ENCODE assay signal across 7 cellular contexts in the genomic region with DNA sequence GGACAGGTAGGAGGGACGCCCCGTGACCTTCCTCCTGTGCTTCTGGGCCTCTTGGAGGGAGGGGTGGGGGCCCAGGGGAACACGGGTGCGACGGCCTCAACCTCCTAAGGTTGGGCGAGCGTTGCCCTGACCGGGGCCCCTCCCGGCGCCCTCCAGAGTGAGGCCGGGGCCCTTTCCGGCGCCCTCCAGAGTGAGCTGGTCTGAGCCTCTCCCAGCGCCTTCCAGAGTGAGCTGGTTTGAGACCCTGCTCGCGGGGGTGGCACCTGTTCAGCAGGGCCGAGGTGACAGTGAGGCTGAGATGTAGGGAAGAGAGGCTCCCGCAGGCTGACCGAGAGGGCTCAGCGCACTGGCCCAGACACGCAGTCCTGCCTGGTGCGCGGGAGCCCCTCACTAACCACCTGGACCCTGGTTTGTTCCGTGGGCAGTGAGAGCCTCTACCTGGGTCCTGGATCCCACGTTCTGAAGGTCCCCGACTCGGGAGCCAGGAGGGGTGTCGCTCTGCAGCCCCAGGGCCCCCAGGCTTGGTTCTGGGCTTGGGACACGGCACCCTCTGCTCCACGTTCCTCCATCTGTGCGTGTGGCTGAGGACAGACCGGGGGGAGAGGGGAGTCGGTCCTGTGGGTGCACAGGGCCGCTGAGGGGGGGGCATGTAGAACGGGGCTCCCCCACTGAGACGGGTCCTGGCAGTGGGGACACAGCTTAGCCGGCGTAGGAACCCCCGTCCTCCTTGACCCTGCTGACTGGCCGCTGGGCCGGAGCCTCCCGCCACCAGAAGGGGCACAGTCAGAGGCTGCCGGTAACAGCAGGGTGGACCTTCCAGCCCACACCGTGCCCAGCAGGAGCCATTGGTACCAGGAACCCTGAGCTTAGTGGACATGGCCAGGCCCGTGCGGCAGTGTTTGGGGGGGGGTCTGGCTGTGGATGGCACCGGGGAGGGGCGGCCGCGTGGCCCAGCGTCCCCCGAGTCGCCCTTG.
DNase-seq lines count a peak whose midpoint lies in the region; ATAC-seq and TF ChIP-seq lines count a peak whose summit lies in the region.

No MANE protein-coding gene starts in this region.

- no peak overlapping the region for H3K4me2 ChIP-seq in MM.1S (ENCODE audit: low read depth, low read length)

- no peak for ATAC-seq in stimulated activated naive CD8-positive, alpha-beta T cell treated with anti-CD3 and anti-CD28 coated beads, Interleukin-15, amount 100 ng/mL, for 72 hours
- no peak for ATAC-seq in GM19035 (IDR thresholded peaks at IDR 0.05; ENCODE audit: unreplicated experiment)

- H3K4me3 ChIP-seq in HAP-1 = peak overlapping the region; percentile 81
- H3K4me3 ChIP-seq in adipocyte (ENCODE audit: low read length) = peak overlapping the region; percentile 94
- H3K4me3 ChIP-seq in MM.1S (ENCODE audit: low read length) = no peak overlapping the region

- 0 out of 2 replicates have a peak, but pooled peaks cover 5% of the 10 kb centered on the region for H3F3A ChIP-seq in MM.1S (ENCODE audit: insufficient read depth, low read length)

- H4K20me1 ChIP-seq in MM.1S (ENCODE audit: insufficient read depth, low read length) = no peaks in the 10 kb centered on the region

- H3K9me3 ChIP-seq in HAP-1 (no peaks in the 10 kb centered on the region), adipocyte (ENCODE audit: control insufficient read depth, low read length) (no peaks in the 10 kb centered on the region), MM.1S (replicated peaks; ENCODE audit: insufficient read depth, low read length) (no peaks in the 10 kb centered on the region)

- DNase-seq in HAP-1 (ENCODE audit: low spot score in 2 of 2) (peak in 1 of 2 experiments; percentile 38), adipocyte (ENCODE audit: low read depth) (peak; percentile 46), islet precursor cell (peak; percentile 56), MM.1S (no peak), NCI-H1417 treated with DMSO at 0.1 percent for 48 hours (lab: John Stamatoyannopoulos, UW) (no peak)
- no peak for DNase-seq in stimulated activated naive CD8-positive, alpha-beta T cell treated with anti-CD3 and anti-CD28 coated beads, Interleukin-15, amount 100 ng/mL, for 72 hours

- in situ Hi-C loops in HAP-1 (cut with MboI; ENCODE audit: low sequenced_read_pairs) = no loop called here

- no peak overlapping the region for H2AFZ ChIP-seq in MM.1S (ENCODE audit: low read length)

- H3K9me2 ChIP-seq in MM.1S (replicated peaks; ENCODE audit: insufficient read depth, low read length) = no peaks in the 10 kb centered on the region

- H3K9ac ChIP-seq in adipocyte (ENCODE audit: low read length) = peak overlapping the region; percentile 100
- H3K9ac ChIP-seq in MM.1S (ENCODE audit: low read length) = no peak overlapping the region

- no peaks in the 10 kb centered on the region for H3K9me3 Mint-ChIP-seq in stimulated activated naive CD8-positive, alpha-beta T cell treated with anti-CD3 and anti-CD28 coated beads, Interleukin-15, amount 100 ng/mL, for 72 hours

- no peak overlapping the region for H3K27ac Mint-ChIP-seq in stimulated activated naive CD8-positive, alpha-beta T cell treated with anti-CD3 and anti-CD28 coated beads, Interleukin-15, amount 100 ng/mL, for 72 hours

- H3K27ac ChIP-seq in MM.1S (ENCODE audit: low read length) = no peak overlapping the region

- peaks cover 34% of the 10 kb centered on the region for H3K27me3 Mint-ChIP-seq in stimulated activated naive CD8-positive, alpha-beta T cell treated with anti-CD3 and anti-CD28 coated beads, Interleukin-15, amount 100 ng/mL, for 72 hours

- peaks cover 29% of the 10 kb centered on the region for H3K4me1 Mint-ChIP-seq in stimulated activated naive CD8-positive, alpha-beta T cell treated with anti-CD3 and anti-CD28 coated beads, Interleukin-15, amount 100 ng/mL, for 72 hours

- H3K36me3 ChIP-seq in HAP-1 (replicated peaks) = peaks cover 20% of the 10 kb centered on the region
- H3K36me3 ChIP-seq in adipocyte (ENCODE audit: control insufficient read depth, insufficient read depth, low read length, severe bottlenecking) = peaks cover 35% of the 10 kb centered on the region
- H3K36me3 ChIP-seq in MM.1S (replicated peaks; ENCODE audit: insufficient read depth, low read length) = no peaks in the 10 kb centered on the region

- TF ChIP-seq CTCF in MM.1S (IDR thresholded peaks at IDR 0.05; ENCODE audit: low read length) = no peak

- H3K79me2 ChIP-seq in MM.1S (ENCODE audit: low read length) = no peaks in the 10 kb centered on the region

- H3K27me3 ChIP-seq in HAP-1 (ENCODE audit: low read depth) (no peaks in the 10 kb centered on the region), adipocyte (replicated peaks; ENCODE audit: control insufficient read depth, insufficient read depth, low read length) (no peaks in the 10 kb centered on the region), MM.1S (replicated peaks; ENCODE audit: insufficient read depth, low read length) (peaks cover 72% of the 10 kb centered on the region)

- peaks cover 8% of the 10 kb centered on the region; the same call in 1 of the 2 replicates for H3K4me1 ChIP-seq in HAP-1
- H3K4me1 ChIP-seq in adipocyte (ENCODE audit: control insufficient read depth, insufficient read depth, low read length) = peaks cover 55% of the 10 kb centered on the region
- no peaks in the 10 kb centered on the region for H3K4me1 ChIP-seq in MM.1S (ENCODE audit: low read length)

- peak overlapping the region; percentile 62 to 66 for H3K4me3 Mint-ChIP-seq in stimulated activated naive CD8-positive, alpha-beta T cell treated with anti-CD3 and anti-CD28 coated beads, Interleukin-15, amount 100 ng/mL, for 72 hours

Comparison
In these comparisons a context has a peak if more than half of its experiments do, and no peak if none do; other contexts are left out.
1. DNase-seq: peak in adipocyte (single experiment) and islet precursor cell (single experiment); none in stimulated activated naive CD8-positive, alpha-beta T cell treated with anti-CD3 and anti-CD28 coated beads, Interleukin-15, amount 100 ng/mL, for 72 hours (0 of 2), MM.1S (single experiment) and NCI-H1417 treated with DMSO at 0.1 percent for 48 hours (single experiment).